In genomic region chr12:124720687-124721500, GRCh38 we compare ENCODE assay signal across 8 cellular contexts.
DNase-seq lines count a peak whose midpoint lies in the region; ATAC-seq and TF ChIP-seq lines count a peak whose summit lies in the region.

No MANE protein-coding gene starts in this region.

- no peak overlapping the region for H3K4me3 Mint-ChIP-seq in activated T-helper 17 cell treated with anti-CD3 and anti-CD28 coated beads, Interleukin-2, amount 50 U/mL, for 72 hours
- no peak overlapping the region for H3K4me3 Mint-ChIP-seq in activated naive CD4-positive, alpha-beta T cell treated with anti-CD3 and anti-CD28 coated beads, Interleukin-2, amount 10 ng/mL, durations not matched to agents 7 days and 5 days

- 35 to 52% methylated on average over 10 to 14 of the region's 16 CpGs for WGBS in esophagus squamous epithelium, 2 donors

- peak overlapping the region; percentile 37 to 83 (median 70) for H3K27ac ChIP-seq in esophagus squamous epithelium

- DNase-seq in HAP-1 (ENCODE audit: low spot score in 2 of 2) (peak; percentile 71 to 89), NCI-H774 (lab: John Stamatoyannopoulos, UW) (peak; percentile 75), esophagus squamous epithelium (lab: John Stamatoyannopoulos, UW) (no peak), pons (ENCODE audit: low spot score) (peak; percentile 55)
- no peak for DNase-seq in activated naive CD4-positive, alpha-beta T cell treated with anti-CD3 and anti-CD28 coated beads, Interleukin-2, amount 10 ng/mL, durations not matched to agents 7 days and 5 days

- no peaks in the 10 kb centered on the region for H3K4me1 Mint-ChIP-seq in activated T-helper 17 cell treated with anti-CD3 and anti-CD28 coated beads, Interleukin-2, amount 50 U/mL, for 72 hours
- H3K4me1 Mint-ChIP-seq in activated naive CD4-positive, alpha-beta T cell treated with anti-CD3 and anti-CD28 coated beads, Interleukin-2, amount 10 ng/mL, durations not matched to agents 7 days and 5 days, result no peaks in the 10 kb centered on the region

- H3K27ac Mint-ChIP-seq in activated T-helper 17 cell treated with anti-CD3 and anti-CD28 coated beads, Interleukin-2, amount 50 U/mL, for 72 hours, result no peak overlapping the region
- H3K27ac Mint-ChIP-seq in activated naive CD4-positive, alpha-beta T cell treated with anti-CD3 and anti-CD28 coated beads, Interleukin-2, amount 10 ng/mL, durations not matched to agents 7 days and 5 days, result no peak overlapping the region

- H3K9me3 ChIP-seq in HAP-1 (no peaks in the 10 kb centered on the region), esophagus squamous epithelium (no peaks in the 10 kb centered on the region)

- intact Hi-C loops in esophagus squamous epithelium (cut with DNase I), result no loop called here

- peaks cover 11% of the 10 kb centered on the region for H3K4me1 ChIP-seq in HAP-1
- peaks cover 18 to 46% (median 18%) of the 10 kb centered on the region in 3 donors for H3K4me1 ChIP-seq in esophagus squamous epithelium

- ATAC-seq in GM21619 (IDR thresholded peaks at IDR 0.05; ENCODE audit: unreplicated experiment) (no peak), HG02642 (IDR thresholded peaks at IDR 0.05; ENCODE audit: poor library complexity, unreplicated experiment) (no peak)
- no peak for ATAC-seq in activated T-helper 17 cell treated with anti-CD3 and anti-CD28 coated beads, Interleukin-2, amount 50 U/mL, for 72 hours (replicated peaks)

- no peak for TF ChIP-seq POLR2A in esophagus squamous epithelium (IDR thresholded peaks at IDR 0.05)

- H3K36me3 Mint-ChIP-seq in activated T-helper 17 cell treated with anti-CD3 and anti-CD28 coated beads, Interleukin-2, amount 50 U/mL, for 72 hours (ENCODE audit: low read depth), result no peaks in the 10 kb centered on the region
- no peaks in the 10 kb centered on the region for H3K36me3 Mint-ChIP-seq in activated naive CD4-positive, alpha-beta T cell treated with anti-CD3 and anti-CD28 coated beads, Interleukin-2, amount 10 ng/mL, durations not matched to agents 7 days and 5 days

- TF ChIP-seq CTCF in esophagus squamous epithelium (IDR thresholded peaks at IDR 0.05), result no peak

- H3K36me3 ChIP-seq in HAP-1 (replicated peaks), result no peaks in the 10 kb centered on the region
- no peaks in the 10 kb centered on the region for H3K36me3 ChIP-seq in esophagus squamous epithelium

- H3K4me3 ChIP-seq in HAP-1 (no peak overlapping the region), esophagus squamous epithelium (no peak overlapping the region)

- peaks cover 4% of the 10 kb centered on the region for H3K27me3 Mint-ChIP-seq in activated T-helper 17 cell treated with anti-CD3 and anti-CD28 coated beads, Interleukin-2, amount 50 U/mL, for 72 hours
- peaks cover 42% of the 10 kb centered on the region for H3K27me3 Mint-ChIP-seq in activated naive CD4-positive, alpha-beta T cell treated with anti-CD3 and anti-CD28 coated beads, Interleukin-2, amount 10 ng/mL, durations not matched to agents 7 days and 5 days

- CTCF ChIA-PET in activated naive CD4-positive, alpha-beta T cell treated with anti-CD3 and anti-CD28 coated beads, Interleukin-2, amount 10 ng/mL, durations not matched to agents 7 days and 5 days (lab: Charles Lee), result interaction anchor here (0.9 to 1.1 kb wide), 2 partner anchors 18 to 46 kb away, joined by 3 to 4 read pairs; no protein-coding TSS in a partner anchor

- H3K27me3 ChIP-seq in HAP-1 (ENCODE audit: low read depth) (no peaks in the 10 kb centered on the region), esophagus squamous epithelium (peaks cover 0 to 7% (median 0%) of the 10 kb centered on the region in 4 donors)

- H3K9me3 Mint-ChIP-seq in activated T-helper 17 cell treated with anti-CD3 and anti-CD28 coated beads, Interleukin-2, amount 50 U/mL, for 72 hours, result peaks cover 3% of the 10 kb centered on the region
- no peaks in the 10 kb centered on the region for H3K9me3 Mint-ChIP-seq in activated naive CD4-positive, alpha-beta T cell treated with anti-CD3 and anti-CD28 coated beads, Interleukin-2, amount 10 ng/mL, durations not matched to agents 7 days and 5 days

- in situ Hi-C loops in HAP-1 (cut with MboI; ENCODE audit: low sequenced_read_pairs), result no loop called here

Comparison
In these comparisons a context has a peak if more than half of its experiments do, and no peak if none do; other contexts are left out.
1. DNase-seq: peak in HAP-1 (2 of 2), NCI-H774 (single experiment) and pons (single experiment); none in esophagus squamous epithelium (single experiment) and activated naive CD4-positive, alpha-beta T cell treated with anti-CD3 and anti-CD28 coated beads, Interleukin-2, amount 10 ng/mL, durations not matched to agents 7 days and 5 days (single experiment).